In the genomic region with DNA sequence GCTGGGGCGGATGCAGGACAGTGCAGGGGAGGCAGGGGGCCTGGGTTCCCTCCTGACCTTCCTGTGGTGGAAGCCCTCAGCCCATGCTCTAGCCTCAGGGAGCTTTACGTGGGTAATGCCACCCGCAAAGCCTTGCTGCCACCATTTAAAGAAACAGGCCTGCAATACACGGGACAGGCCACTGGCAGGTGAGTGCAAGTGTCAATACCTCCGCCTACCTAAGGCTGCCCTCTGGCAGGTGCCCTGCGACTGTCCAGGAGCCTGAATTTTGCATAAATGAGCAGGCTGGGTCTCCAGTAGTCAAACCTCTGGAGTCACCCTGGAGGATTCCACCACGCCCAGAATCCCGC, we compare ENCODE assay signal across 13 cellular contexts. TPM values are rescaled to one million over a fixed set of nuclear protein-coding genes. Genes with fewer than 3 reads are reported as not detected.
DNase-seq lines count a peak whose midpoint lies in the region; ATAC-seq and TF ChIP-seq lines count a peak whose summit lies in the region.
"Had no signal": no experiment of that assay in that cellular context is flagged by ENCODE, and none has a peak within 500 bp of the region (broad histone marks: within the 10 kb centered on the region; RNA-seq: fewer than 3 reads in every experiment).

No MANE protein-coding gene starts in this region.

- H3K27me3 ChIP-seq in SK-N-SH (ENCODE audit: insufficient read depth) (peaks cover 21% of the 10 kb centered on the region; the same call in 1 of the 2 replicates), mesendoderm (ENCODE audit: insufficient read depth, low read length, poor library complexity) (peaks cover 8% of the 10 kb centered on the region)

- H3K9me3 Mint-ChIP-seq in chondrocyte (ENCODE audit: low read depth) = no peaks in the 10 kb centered on the region
- H3K9me3 Mint-ChIP-seq: activated T-cell treated with anti-CD3 and anti-CD28 coated beads, Interleukin-2, amount 50 U/mL, for 24 hours had no signal

- peaks cover 35% of the 10 kb centered on the region for H3K79me1 ChIP-seq in mesendoderm (ENCODE audit: low read length)

- H3K36me3 ChIP-seq in SK-N-SH (replicated peaks in 1 of 2; ENCODE audit: control insufficient read depth in 1 of 2, insufficient read depth in 2 of 2, low read length in 1 of 2) (no peaks in the 10 kb centered on the region), mesendoderm (ENCODE audit: control insufficient read depth, insufficient read depth, low read length) (no peaks in the 10 kb centered on the region)

- H3K4me1 ChIP-seq in SK-N-SH (ENCODE audit: control insufficient read depth in 1 of 2, insufficient read depth in 2 of 2, low read depth in 1 of 2, low read length in 1 of 2) = peaks cover 0 to 42% of the 10 kb centered on the region in 2 experiments; a peak in 1 of 4 replicates
- peaks cover 7% of the 10 kb centered on the region for H3K4me1 ChIP-seq in mesendoderm (ENCODE audit: control insufficient read depth, low read depth, low read length)

- H3K56ac ChIP-seq in mesendoderm (ENCODE audit: low read length) = peak overlapping the region; percentile 91

- no peak for TF ChIP-seq RAD21 in SK-N-SH (IDR thresholded peaks at IDR 0.05; ENCODE audit: low read length)

- H3K4ac ChIP-seq in mesendoderm (ENCODE audit: low read depth, low read length) = no peak overlapping the region

- no peak overlapping the region for H4K8ac ChIP-seq in mesendoderm (ENCODE audit: low read depth, low read length)

- CTCF ChIA-PET in SK-N-SH (lab: Yijun Ruan, JAX) = interaction anchor here (0.7 to 1.9 kb wide), 5 partner anchors 10 to 111 kb away, joined by 3 to 6 read pairs (median 4); no protein-coding TSS in a partner anchor

- no peak overlapping the region for H2AK5ac ChIP-seq in mesendoderm (ENCODE audit: low read length)

- no peak overlapping the region for H3K9ac ChIP-seq in SK-N-SH
- H3K9ac ChIP-seq in mesendoderm (ENCODE audit: low read length) = peak overlapping the region; percentile 82

- POLR2A ChIA-PET in SK-N-SH (lab: Yijun Ruan, JAX) = interaction anchor here (0.6 to 1.0 kb wide), 2 partner anchors 17 to 312 kb away, joined by 3 read pairs; no protein-coding TSS in a partner anchor

- H3F3A ChIP-seq in SK-N-SH (replicated peaks; ENCODE audit: insufficient read depth) = no peaks in the 10 kb centered on the region

- H3K4me3 Mint-ChIP-seq in chondrocyte (ENCODE audit: unreplicated experiment) = peak overlapping the region; percentile 86
- H3K4me3 Mint-ChIP-seq: activated T-cell treated with anti-CD3 and anti-CD28 coated beads, Interleukin-2, amount 50 U/mL, for 24 hours had no signal

- peak overlapping the region in 1 of 2 experiments; percentile 88; a peak in 1 of 4 replicates for H3K27ac ChIP-seq in SK-N-SH (ENCODE audit: low read depth in 2 of 2, low read length in 1 of 2)
- H3K27ac ChIP-seq in mesendoderm (ENCODE audit: low read depth, low read length) = no peak overlapping the region
- peak overlapping the region; percentile 9 for H3K27ac ChIP-seq in temporal lobe (ENCODE audit: low read depth, low read length)

- H3K9me3 ChIP-seq in SK-N-SH = no peaks in the 10 kb centered on the region

- 30% methylated on average over 6 of the region's 8 CpGs for WGBS in SK-N-SH (ENCODE audit: low lambda C conversion rate)
- no CpG with 5 or more reads among the region's 8 CpGs for WGBS in mesendoderm (ENCODE audit: extremely low coverage, insufficient coverage, low lambda C conversion rate)

- no peak overlapping the region for H3K18ac ChIP-seq in mesendoderm (ENCODE audit: low read length)

- H3K4me1 Mint-ChIP-seq in chondrocyte (ENCODE audit: low read depth) = peaks cover 45% of the 10 kb centered on the region

- H4K20me1 ChIP-seq in SK-N-SH (ENCODE audit: insufficient read depth) = no peaks in the 10 kb centered on the region

- no peaks in the 10 kb centered on the region for H3K36me3 Mint-ChIP-seq in chondrocyte (ENCODE audit: low read depth)

- no peak overlapping the region for H3K23ac ChIP-seq in mesendoderm (ENCODE audit: low read length)

- H3K27ac Mint-ChIP-seq in chondrocyte (ENCODE audit: unreplicated experiment) = peak overlapping the region; percentile 5
- H3K27ac Mint-ChIP-seq: activated T-cell treated with anti-CD3 and anti-CD28 coated beads, Interleukin-2, amount 50 U/mL, for 24 hours had no signal

- no peaks in the 10 kb centered on the region for H3K79me2 ChIP-seq in SK-N-SH (ENCODE audit: insufficient read depth)
- peaks cover 46% of the 10 kb centered on the region for H3K79me2 ChIP-seq in mesendoderm (ENCODE audit: control insufficient read depth, insufficient read depth, low read length)

- TF ChIP-seq CTCF in SK-N-SH (IDR thresholded peaks at IDR 0.05) (no peak), chondrocyte (IDR thresholded peaks at IDR 0.05) (no peak)

- no peak for ATAC-seq in SK-N-SH treated with all-trans-retinoic acid at 6 μM for 48 hours

- H3K4me2 ChIP-seq in SK-N-SH = peak overlapping the region; percentile 68
- H3K4me2 ChIP-seq in mesendoderm (ENCODE audit: low read length) = peak overlapping the region; percentile 89

- H3K9me2 ChIP-seq in SK-N-SH = no peaks in the 10 kb centered on the region

- H3K4me3 ChIP-seq in SK-N-SH (ENCODE audit: low read depth in 2 of 2, low read length in 1 of 2) = peak overlapping the region; percentile 48 to 58
- H3K4me3 ChIP-seq in mesendoderm (ENCODE audit: low read length) = peak overlapping the region; percentile 56

- no peak overlapping the region for H4K5ac ChIP-seq in mesendoderm (ENCODE audit: low read length)

- H3K27me3 Mint-ChIP-seq in chondrocyte (ENCODE audit: low read depth) = peaks cover 14% of the 10 kb centered on the region

- no peak overlapping the region for H2BK5ac ChIP-seq in mesendoderm (ENCODE audit: low read length)

- H2BK15ac ChIP-seq in mesendoderm (replicated peaks; ENCODE audit: low read depth) = no peak overlapping the region

- TF ChIP-seq EP300 in SK-N-SH (IDR thresholded peaks at IDR 0.05; ENCODE audit: borderline replicate concordance in 1 of 2, low read depth in 1 of 2, low read length in 1 of 2) = no peak

- H2BK120ac ChIP-seq in mesendoderm (ENCODE audit: low read depth, low read length) = no peak overlapping the region

- no peak for DNase-seq in SK-N-SH
- DNase-seq in chondrocyte (ENCODE audit: low spot score) = no peak
- no peak for DNase-seq in mesendoderm
- DNase-seq in SHP77 treated with DMSO at 0.1 percent for 48 hours (lab: John Stamatoyannopoulos, UW) = no peak
- DNase-seq in activated CD8-positive, alpha-beta memory T cell treated with anti-CD3 and anti-CD28 coated beads for 24 hours = no peak
- DNase-seq in activated effector memory CD4-positive, alpha-beta T cell treated with Interleukin-2 at 50 U/mL for 16 hours = no peak
- DNase-seq: ACHN; activated T-cell treated with anti-CD3 and anti-CD28 coated beads, Interleukin-2, amount 50 U/mL, for 24 hours; NCI-H1048; stimulated activated CD4-positive, alpha-beta T cell treated with anti-CD3 and anti-CD28 coated beads, Interleukin-4, amount 100 ng/mL, for 4 hours had no signal

- H2AFZ ChIP-seq in SK-N-SH (ENCODE audit: low read depth) = no peak overlapping the region

TF ChIP-seq in SK-N-SH, 30 proteins besides CTCF, POLR2A, EP300 and RAD21:
- no peak for TF ChIP-seq GATA2 (CRISPR knock-in tag; IDR thresholded peaks at IDR 0.05)
- no peak for TF ChIP-seq FOSL2 (IDR thresholded peaks at IDR 0.05; ENCODE audit: borderline replicate concordance, low read depth)

TF ChIP-seq in SK-N-SH treated with all-trans-retinoic acid at 6 μM for 48 hours, 23 proteins besides CTCF, POLR2A, EP300 and RAD21 (continues in another document):
- TF ChIP-seq, protein P1, sequence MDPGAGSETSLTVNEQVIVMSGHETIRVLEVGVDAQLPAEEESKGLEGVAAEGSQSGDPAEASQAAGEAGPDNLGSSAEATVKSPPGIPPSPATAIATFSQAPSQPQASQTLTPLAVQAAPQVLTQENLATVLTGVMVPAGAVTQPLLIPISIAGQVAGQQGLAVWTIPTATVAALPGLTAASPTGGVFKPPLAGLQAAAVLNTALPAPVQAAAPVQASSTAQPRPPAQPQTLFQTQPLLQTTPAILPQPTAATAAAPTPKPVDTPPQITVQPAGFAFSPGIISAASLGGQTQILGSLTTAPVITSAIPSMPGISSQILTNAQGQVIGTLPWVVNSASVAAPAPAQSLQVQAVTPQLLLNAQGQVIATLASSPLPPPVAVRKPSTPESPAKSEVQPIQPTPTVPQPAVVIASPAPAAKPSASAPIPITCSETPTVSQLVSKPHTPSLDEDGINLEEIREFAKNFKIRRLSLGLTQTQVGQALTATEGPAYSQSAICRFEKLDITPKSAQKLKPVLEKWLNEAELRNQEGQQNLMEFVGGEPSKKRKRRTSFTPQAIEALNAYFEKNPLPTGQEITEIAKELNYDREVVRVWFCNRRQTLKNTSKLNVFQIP (CRISPR knock-in tag; IDR thresholded peaks at IDR 0.05; ENCODE audit: borderline replicate concordance, low read depth) = no peak
- TF ChIP-seq GLIS3 (CRISPR knock-in tag; IDR thresholded peaks at IDR 0.05) = no peak
- TF ChIP-seq ZFP3 (CRISPR knock-in tag; IDR thresholded peaks at IDR 0.05) = no peak
- no peak for TF ChIP-seq ZNF565 (CRISPR knock-in tag; conservative IDR thresholded peaks at IDR 0.05; ENCODE audit: low read depth)
- TF ChIP-seq, protein P2, sequence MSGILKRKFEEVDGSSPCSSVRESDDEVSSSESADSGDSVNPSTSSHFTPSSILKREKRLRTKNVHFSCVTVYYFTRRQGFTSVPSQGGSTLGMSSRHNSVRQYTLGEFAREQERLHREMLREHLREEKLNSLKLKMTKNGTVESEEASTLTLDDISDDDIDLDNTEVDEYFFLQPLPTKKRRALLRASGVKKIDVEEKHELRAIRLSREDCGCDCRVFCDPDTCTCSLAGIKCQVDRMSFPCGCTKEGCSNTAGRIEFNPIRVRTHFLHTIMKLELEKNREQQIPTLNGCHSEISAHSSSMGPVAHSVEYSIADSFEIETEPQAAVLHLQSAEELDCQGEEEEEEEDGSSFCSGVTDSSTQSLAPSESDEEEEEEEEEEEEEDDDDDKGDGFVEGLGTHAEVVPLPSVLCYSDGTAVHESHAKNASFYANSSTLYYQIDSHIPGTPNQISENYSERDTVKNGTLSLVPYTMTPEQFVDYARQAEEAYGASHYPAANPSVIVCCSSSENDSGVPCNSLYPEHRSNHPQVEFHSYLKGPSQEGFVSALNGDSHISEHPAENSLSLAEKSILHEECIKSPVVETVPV (CRISPR knock-in tag; IDR thresholded peaks at IDR 0.05) = no peak
- no peak for TF ChIP-seq ZNF8 (CRISPR knock-in tag; IDR thresholded peaks at IDR 0.05)

RNA-seq across cellular contexts. Expression of a gene that starts 5.9 kb away (rescaled TPM):
- polyA plus RNA-seq in SK-N-SH (2012; rRNA removed) = 3.4 and 7.8 TPM in 2 replicates
- 6.0 and 10.8 TPM in 2 replicates for polyA plus RNA-seq in SK-N-SH (2012; cell fraction: cytosol; rRNA removed)
- polyA plus RNA-seq in SK-N-SH (2012; cell fraction: nucleus; rRNA removed) = 3.5 and 5.0 TPM in 2 replicates
- total RNA-seq in chondrocyte = 36.6 to 59.5 TPM (median 57.7 TPM) in 3 replicates
- 98.6 TPM for polyA plus RNA-seq in mesendoderm (2013, experiment 1 of 2)
- polyA plus RNA-seq in mesendoderm (2013, experiment 2 of 2) = 101 TPM
- total RNA-seq in temporal lobe = 551 TPM
- total RNA-seq: endothelial cell of umbilical vein had no signal
